1 cellular context compared by ENCODE assay signal in the genomic region with DNA sequence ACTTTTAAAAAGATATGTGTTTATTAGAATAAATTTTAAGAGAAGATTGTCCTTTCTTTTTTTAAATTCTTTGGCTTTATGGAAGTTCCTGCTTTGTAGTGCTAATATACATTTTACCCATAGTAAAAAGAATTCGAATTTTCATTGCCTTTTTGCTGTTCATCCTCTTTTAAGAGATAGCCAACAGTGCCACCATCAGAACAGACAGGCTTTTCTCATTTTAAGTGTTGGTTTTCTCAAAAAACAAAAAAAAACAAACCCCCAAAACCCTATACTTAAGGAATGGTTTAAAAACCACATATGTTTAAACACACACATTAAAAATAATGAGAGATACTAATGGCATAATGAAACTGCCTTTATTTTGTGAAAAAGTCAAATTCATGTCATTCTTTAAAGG.
TF ChIP-seq lines count a peak whose summit lies in the region.

No MANE protein-coding gene starts in this region.

TF ChIP-seq in GM12878, 131 proteins besides CTCF, POLR2A, EP300 and RAD21:
- no peak for TF ChIP-seq ASH2L (IDR thresholded peaks at IDR 0.05; ENCODE audit: borderline replicate concordance, low read depth)
- no peak for TF ChIP-seq MTA2 (IDR thresholded peaks at IDR 0.05; ENCODE audit: low read depth)
- no peak for TF ChIP-seq FOXM1 (IDR thresholded peaks at IDR 0.05; ENCODE audit: low read depth, low read length)
- no peak for TF ChIP-seq SREBF1 (IDR thresholded peaks at IDR 0.05; ENCODE audit: low read length)
- no peak for TF ChIP-seq CEBPB (IDR thresholded peaks at IDR 0.05; ENCODE audit: borderline replicate concordance in 1 of 2, low read depth in 2 of 2, low read length in 2 of 2)
- TF ChIP-seq PAX8 (IDR thresholded peaks at IDR 0.05): no peak
- no peak for TF ChIP-seq E2F4 (IDR thresholded peaks at IDR 0.05; ENCODE audit: low read depth, low read length)
- no peak for TF ChIP-seq SIX5 (IDR thresholded peaks at IDR 0.05; ENCODE audit: low read depth, low read length, severe bottlenecking)
- no peak for TF ChIP-seq NRF1 (conservative IDR thresholded peaks at IDR 0.05; ENCODE audit: low read depth, low read length)
- TF ChIP-seq, protein P1, sequence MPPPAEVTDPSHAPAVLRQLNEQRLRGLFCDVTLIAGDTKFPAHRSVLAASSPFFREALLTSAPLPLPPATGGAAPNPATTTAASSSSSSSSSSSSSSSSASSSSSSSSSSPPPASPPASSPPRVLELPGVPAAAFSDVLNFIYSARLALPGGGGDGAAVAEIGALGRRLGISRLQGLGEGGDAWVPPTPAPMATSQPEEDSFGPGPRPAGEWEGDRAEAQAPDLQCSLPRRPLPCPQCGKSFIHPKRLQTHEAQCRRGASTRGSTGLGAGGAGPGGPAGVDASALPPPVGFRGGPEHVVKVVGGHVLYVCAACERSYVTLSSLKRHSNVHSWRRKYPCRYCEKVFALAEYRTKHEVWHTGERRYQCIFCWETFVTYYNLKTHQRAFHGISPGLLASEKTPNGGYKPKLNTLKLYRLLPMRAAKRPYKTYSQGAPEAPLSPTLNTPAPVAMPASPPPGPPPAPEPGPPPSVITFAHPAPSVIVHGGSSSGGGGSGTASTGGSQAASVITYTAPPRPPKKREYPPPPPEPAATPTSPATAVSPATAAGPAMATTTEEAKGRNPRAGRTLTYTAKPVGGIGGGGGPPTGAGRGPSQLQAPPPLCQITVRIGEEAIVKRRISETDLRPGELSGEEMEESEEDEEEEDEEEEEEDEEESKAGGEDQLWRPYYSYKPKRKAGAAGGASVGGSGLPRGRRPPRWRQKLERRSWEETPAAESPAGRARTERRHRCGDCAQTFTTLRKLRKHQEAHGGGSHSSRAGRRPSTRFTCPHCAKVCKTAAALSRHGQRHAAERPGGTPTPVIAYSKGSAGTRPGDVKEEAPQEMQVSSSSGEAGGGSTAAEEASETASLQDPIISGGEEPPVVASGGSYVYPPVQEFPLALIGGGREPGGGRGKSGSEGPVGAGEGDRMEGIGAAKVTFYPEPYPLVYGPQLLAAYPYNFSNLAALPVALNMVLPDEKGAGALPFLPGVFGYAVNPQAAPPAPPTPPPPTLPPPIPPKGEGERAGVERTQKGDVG (CRISPR knock-in tag; IDR thresholded peaks at IDR 0.05): no peak
- TF ChIP-seq TARDBP (IDR thresholded peaks at IDR 0.05; ENCODE audit: borderline replicate concordance): no peak
- TF ChIP-seq NR2C2 (IDR thresholded peaks at IDR 0.05; ENCODE audit: borderline replicate concordance, control insufficient read depth, insufficient read length, low read depth): no peak
- no peak for TF ChIP-seq POLR2AphosphoS2 (IDR thresholded peaks at IDR 0.05; ENCODE audit: low read depth, low read length)
- no peak for TF ChIP-seq HDAC6 (IDR thresholded peaks at IDR 0.05; ENCODE audit: unreplicated experiment)
- TF ChIP-seq ETV6 (conservative IDR thresholded peaks at IDR 0.05 in 1 of 2, IDR thresholded peaks at IDR 0.05 in 1 of 2; ENCODE audit: borderline replicate concordance in 1 of 2, low read depth in 1 of 2): no peak
- no peak for TF ChIP-seq LARP7 (IDR thresholded peaks at IDR 0.05)
- TF ChIP-seq TBL1XR1 (IDR thresholded peaks at IDR 0.05; ENCODE audit: low read depth, low read length): no peak
- TF ChIP-seq PML (IDR thresholded peaks at IDR 0.05; ENCODE audit: low read length): no peak
- TF ChIP-seq SUPT20H (IDR thresholded peaks at IDR 0.05; ENCODE audit: borderline replicate concordance, control insufficient read depth, low read depth, low read length): no peak
- TF ChIP-seq NFIC (IDR thresholded peaks at IDR 0.05; ENCODE audit: low read depth, low read length): no peak
